1 cellular context compared by ENCODE assay signal in the genomic region with DNA sequence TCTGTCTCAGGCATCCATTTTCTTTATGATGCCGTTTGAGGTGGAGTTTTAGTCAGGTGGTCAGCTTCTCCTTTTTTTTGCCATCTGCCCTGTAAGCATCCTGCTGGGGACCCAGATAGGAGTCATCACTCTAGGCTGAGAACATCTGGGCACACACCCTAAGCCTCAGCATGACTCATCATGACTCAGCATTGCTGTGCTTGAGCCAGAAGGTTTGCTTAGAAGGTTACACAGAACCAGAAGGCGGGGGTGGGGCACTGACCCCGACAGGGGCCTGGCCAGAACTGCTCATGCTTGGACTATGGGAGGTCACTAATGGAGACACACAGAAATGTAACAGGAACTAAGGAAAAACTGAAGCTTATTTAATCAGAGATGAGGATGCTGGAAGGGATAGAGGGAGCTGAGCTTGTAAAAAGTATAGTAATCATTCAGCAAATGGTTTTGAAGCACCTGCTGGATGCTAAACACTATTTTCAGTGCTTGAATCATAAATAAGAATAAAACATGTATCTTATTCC.
A peak's percentile ranks its signal among the peaks of the same experiment; 100 is the strongest.
TF ChIP-seq lines count a peak whose summit lies in the region.

No MANE protein-coding gene starts in this region.

TF ChIP-seq in K562, 482 proteins besides CTCF, POLR2A, EP300 and RAD21 (continued from another document and continues in another):
- TF ChIP-seq, protein P1, sequence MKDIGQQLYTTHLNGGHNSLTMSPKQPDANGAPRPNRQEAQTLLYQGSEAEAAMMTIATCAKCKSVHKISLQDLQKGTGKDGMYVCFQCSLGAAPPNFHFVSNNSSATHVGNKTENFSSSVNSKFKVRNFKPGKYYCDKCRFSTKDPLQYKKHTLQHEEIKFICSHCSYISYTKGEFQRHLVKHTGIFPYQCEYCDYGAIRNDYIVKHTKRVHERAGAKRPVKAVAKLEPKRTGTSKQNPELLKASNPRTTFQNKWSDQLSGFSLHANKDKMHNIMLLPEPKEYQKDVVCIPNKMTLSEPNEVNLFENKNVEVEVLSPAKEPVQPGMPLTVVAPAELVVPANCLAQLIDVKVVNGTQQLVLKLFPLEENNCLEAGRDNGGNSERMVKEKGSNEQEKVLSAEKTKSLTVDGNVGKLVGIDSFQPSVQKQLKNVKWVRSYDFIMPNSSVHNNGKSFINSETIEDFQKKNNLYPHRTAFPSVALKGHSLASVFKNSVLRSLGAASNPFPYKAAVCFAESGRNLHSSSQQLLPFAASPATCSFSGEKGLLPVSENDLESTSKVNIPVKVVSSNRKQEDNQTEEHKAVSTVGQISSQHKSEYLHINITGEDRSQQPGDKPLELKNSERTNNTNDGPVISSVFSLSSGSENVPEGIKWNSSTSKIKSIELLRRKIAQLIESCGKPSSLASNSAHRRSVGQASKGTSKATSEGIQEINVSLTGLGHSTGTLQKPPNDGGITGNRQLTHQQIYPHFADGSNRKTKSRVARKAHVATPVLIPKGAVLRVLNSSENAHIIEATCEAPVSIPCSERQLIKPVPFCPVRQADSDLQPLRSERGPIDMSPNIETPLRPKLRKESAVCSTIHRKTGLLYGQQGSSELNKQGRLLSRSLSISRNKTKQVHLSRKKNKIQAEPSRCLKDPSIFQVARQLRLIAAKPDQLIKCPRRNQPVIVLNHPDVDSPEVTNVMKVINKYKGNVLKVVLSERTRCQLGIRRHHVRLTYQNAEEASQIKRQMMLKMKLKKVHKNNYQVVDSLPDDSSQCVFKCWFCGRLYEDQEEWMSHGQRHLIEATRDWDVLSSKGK (CRISPR knock-in tag; IDR thresholded peaks at IDR 0.05) = no peak
- no peak for TF ChIP-seq TCF7 (IDR thresholded peaks at IDR 0.05; ENCODE audit: borderline replicate concordance)
- no peak for TF ChIP-seq SMARCA5 (IDR thresholded peaks at IDR 0.05)
- no peak for TF ChIP-seq MLX (CRISPR knock-in tag; conservative IDR thresholded peaks at IDR 0.05)
- peak; percentile 82; the same call in 1 of the 2 replicates for TF ChIP-seq ZBTB7A (IDR thresholded peaks at IDR 0.05; ENCODE audit: borderline replicate concordance, control insufficient read depth, low read depth, low read length)
- TF ChIP-seq ZNF146 (CRISPR knock-in tag; IDR thresholded peaks at IDR 0.05; ENCODE audit: unreplicated experiment) = no peak
- peak; percentile 89 for TF ChIP-seq HIVEP1 (CRISPR knock-in tag; IDR thresholded peaks at IDR 0.05)
- TF ChIP-seq NFYB (IDR thresholded peaks at IDR 0.05; ENCODE audit: extremely low read depth, insufficient read length) = no peak
- TF ChIP-seq TARDBP (IDR thresholded peaks at IDR 0.05) = peak; percentile 45; the same call in 1 of the 2 replicates
- peak; percentile 49; the same call in 1 of the 2 replicates for TF ChIP-seq ZBTB33 (CRISPR knock-in tag; IDR thresholded peaks at IDR 0.05)
- peak; percentile 96 for TF ChIP-seq ATF7 (IDR thresholded peaks at IDR 0.05)
- TF ChIP-seq SRF (CRISPR knock-in tag; IDR thresholded peaks at IDR 0.05) = peak in 1 of 2 experiments; percentile 52; a peak in 1 of 4 replicates
- TF ChIP-seq, protein P2, sequence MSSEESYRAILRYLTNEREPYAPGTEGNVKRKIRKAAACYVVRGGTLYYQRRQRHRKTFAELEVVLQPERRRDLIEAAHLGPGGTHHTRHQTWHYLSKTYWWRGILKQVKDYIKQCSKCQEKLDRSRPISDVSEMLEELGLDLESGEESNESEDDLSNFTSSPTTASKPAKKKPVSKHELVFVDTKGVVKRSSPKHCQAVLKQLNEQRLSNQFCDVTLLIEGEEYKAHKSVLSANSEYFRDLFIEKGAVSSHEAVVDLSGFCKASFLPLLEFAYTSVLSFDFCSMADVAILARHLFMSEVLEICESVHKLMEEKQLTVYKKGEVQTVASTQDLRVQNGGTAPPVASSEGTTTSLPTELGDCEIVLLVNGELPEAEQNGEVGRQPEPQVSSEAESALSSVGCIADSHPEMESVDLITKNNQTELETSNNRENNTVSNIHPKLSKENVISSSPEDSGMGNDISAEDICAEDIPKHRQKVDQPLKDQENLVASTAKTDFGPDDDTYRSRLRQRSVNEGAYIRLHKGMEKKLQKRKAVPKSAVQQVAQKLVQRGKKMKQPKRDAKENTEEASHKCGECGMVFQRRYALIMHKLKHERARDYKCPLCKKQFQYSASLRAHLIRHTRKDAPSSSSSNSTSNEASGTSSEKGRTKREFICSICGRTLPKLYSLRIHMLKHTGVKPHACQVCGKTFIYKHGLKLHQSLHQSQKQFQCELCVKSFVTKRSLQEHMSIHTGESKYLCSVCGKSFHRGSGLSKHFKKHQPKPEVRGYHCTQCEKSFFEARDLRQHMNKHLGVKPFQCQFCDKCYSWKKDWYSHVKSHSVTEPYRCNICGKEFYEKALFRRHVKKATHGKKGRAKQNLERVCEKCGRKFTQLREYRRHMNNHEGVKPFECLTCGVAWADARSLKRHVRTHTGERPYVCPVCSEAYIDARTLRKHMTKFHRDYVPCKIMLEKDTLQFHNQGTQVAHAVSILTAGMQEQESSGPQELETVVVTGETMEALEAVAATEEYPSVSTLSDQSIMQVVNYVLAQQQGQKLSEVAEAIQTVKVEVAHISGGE (CRISPR knock-in tag; IDR thresholded peaks at IDR 0.05) = peak in 1 of 3 experiments; percentile 88; a peak in 2 of 6 replicates
- TF ChIP-seq ELF1 (tag; IDR thresholded peaks at IDR 0.05) = peak; percentile 54
- no peak for TF ChIP-seq POU5F1 (IDR thresholded peaks at IDR 0.05; ENCODE audit: borderline replicate concordance, low read depth, low read length, partially characterized antibody)
- peak; percentile 96 to 97 for TF ChIP-seq KDM1A (IDR thresholded peaks at IDR 0.05)
- TF ChIP-seq, protein P3, sequence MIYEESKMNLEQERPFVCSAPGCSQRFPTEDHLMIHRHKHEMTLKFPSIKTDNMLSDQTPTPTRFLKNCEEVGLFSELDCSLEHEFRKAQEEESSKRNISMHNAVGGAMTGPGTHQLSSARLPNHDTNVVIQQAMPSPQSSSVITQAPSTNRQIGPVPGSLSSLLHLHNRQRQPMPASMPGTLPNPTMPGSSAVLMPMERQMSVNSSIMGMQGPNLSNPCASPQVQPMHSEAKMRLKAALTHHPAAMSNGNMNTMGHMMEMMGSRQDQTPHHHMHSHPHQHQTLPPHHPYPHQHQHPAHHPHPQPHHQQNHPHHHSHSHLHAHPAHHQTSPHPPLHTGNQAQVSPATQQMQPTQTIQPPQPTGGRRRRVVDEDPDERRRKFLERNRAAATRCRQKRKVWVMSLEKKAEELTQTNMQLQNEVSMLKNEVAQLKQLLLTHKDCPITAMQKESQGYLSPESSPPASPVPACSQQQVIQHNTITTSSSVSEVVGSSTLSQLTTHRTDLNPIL (CRISPR knock-in tag; IDR thresholded peaks at IDR 0.05) = no peak; the same call in 1 of the 2 replicates
- peak; percentile 85 to 98; a peak in 3 of 4 replicates for TF ChIP-seq RCOR1 (IDR thresholded peaks at IDR 0.05; ENCODE audit: borderline replicate concordance in 1 of 2, low read depth in 2 of 2, low read length in 2 of 2)
- no peak for TF ChIP-seq POLR2AphosphoS2 (IDR thresholded peaks at IDR 0.05; ENCODE audit: low read length)
- peak; percentile 100 for TF ChIP-seq JUNB (CRISPR knock-in tag; conservative IDR thresholded peaks at IDR 0.05)
- 0 out of 2 replicates have a peak, but pooled peaks have one; percentile 76 for TF ChIP-seq ZNF41 (CRISPR knock-in tag; conservative IDR thresholded peaks at IDR 0.05)
- TF ChIP-seq MTA3 (IDR thresholded peaks at IDR 0.05; ENCODE audit: borderline replicate concordance) = peak; percentile 86
- TF ChIP-seq ZNF3 (CRISPR knock-in tag; IDR thresholded peaks at IDR 0.05) = no peak
- no peak for TF ChIP-seq PTRF (tag; IDR thresholded peaks at IDR 0.05)
- TF ChIP-seq ZNF449 (CRISPR knock-in tag; IDR thresholded peaks at IDR 0.05) = peak; percentile 80
- TF ChIP-seq KDM2B (CRISPR knock-in tag; IDR thresholded peaks at IDR 0.05) = no peak
- TF ChIP-seq ARNT (IDR thresholded peaks at IDR 0.05) = peak; percentile 96
- TF ChIP-seq, protein P4, sequence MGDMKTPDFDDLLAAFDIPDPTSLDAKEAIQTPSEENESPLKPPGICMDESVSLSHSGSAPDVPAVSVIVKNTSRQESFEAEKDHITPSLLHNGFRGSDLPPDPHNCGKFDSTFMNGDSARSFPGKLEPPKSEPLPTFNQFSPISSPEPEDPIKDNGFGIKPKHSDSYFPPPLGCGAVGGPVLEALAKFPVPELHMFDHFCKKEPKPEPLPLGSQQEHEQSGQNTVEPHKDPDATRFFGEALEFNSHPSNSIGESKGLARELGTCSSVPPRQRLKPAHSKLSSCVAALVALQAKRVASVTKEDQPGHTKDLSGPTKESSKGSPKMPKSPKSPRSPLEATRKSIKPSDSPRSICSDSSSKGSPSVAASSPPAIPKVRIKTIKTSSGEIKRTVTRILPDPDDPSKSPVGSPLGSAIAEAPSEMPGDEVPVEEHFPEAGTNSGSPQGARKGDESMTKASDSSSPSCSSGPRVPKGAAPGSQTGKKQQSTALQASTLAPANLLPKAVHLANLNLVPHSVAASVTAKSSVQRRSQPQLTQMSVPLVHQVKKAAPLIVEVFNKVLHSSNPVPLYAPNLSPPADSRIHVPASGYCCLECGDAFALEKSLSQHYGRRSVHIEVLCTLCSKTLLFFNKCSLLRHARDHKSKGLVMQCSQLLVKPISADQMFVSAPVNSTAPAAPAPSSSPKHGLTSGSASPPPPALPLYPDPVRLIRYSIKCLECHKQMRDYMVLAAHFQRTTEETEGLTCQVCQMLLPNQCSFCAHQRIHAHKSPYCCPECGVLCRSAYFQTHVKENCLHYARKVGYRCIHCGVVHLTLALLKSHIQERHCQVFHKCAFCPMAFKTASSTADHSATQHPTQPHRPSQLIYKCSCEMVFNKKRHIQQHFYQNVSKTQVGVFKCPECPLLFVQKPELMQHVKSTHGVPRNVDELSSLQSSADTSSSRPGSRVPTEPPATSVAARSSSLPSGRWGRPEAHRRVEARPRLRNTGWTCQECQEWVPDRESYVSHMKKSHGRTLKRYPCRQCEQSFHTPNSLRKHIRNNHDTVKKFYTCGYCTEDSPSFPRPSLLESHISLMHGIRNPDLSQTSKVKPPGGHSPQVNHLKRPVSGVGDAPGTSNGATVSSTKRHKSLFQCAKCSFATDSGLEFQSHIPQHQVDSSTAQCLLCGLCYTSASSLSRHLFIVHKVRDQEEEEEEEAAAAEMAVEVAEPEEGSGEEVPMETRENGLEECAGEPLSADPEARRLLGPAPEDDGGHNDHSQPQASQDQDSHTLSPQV (IDR thresholded peaks at IDR 0.05) = peak; percentile 98
- TF ChIP-seq L3MBTL2 (IDR thresholded peaks at IDR 0.05) = peak; percentile 59
- TF ChIP-seq TCFL5 (CRISPR knock-in tag; conservative IDR thresholded peaks at IDR 0.05) = peak; percentile 80; the same call in 1 of the 2 replicates
- peak; percentile 88 for TF ChIP-seq MEIS2 (IDR thresholded peaks at IDR 0.05; ENCODE audit: partially characterized antibody)
- no peak for TF ChIP-seq PCBP2 (IDR thresholded peaks at IDR 0.05; ENCODE audit: low read depth, low read length, poor library complexity, severe bottlenecking)
- TF ChIP-seq E2F3 (CRISPR knock-in tag; IDR thresholded peaks at IDR 0.05) = peak; percentile 29; the same call in 1 of the 2 replicates
- TF ChIP-seq, protein P5, sequence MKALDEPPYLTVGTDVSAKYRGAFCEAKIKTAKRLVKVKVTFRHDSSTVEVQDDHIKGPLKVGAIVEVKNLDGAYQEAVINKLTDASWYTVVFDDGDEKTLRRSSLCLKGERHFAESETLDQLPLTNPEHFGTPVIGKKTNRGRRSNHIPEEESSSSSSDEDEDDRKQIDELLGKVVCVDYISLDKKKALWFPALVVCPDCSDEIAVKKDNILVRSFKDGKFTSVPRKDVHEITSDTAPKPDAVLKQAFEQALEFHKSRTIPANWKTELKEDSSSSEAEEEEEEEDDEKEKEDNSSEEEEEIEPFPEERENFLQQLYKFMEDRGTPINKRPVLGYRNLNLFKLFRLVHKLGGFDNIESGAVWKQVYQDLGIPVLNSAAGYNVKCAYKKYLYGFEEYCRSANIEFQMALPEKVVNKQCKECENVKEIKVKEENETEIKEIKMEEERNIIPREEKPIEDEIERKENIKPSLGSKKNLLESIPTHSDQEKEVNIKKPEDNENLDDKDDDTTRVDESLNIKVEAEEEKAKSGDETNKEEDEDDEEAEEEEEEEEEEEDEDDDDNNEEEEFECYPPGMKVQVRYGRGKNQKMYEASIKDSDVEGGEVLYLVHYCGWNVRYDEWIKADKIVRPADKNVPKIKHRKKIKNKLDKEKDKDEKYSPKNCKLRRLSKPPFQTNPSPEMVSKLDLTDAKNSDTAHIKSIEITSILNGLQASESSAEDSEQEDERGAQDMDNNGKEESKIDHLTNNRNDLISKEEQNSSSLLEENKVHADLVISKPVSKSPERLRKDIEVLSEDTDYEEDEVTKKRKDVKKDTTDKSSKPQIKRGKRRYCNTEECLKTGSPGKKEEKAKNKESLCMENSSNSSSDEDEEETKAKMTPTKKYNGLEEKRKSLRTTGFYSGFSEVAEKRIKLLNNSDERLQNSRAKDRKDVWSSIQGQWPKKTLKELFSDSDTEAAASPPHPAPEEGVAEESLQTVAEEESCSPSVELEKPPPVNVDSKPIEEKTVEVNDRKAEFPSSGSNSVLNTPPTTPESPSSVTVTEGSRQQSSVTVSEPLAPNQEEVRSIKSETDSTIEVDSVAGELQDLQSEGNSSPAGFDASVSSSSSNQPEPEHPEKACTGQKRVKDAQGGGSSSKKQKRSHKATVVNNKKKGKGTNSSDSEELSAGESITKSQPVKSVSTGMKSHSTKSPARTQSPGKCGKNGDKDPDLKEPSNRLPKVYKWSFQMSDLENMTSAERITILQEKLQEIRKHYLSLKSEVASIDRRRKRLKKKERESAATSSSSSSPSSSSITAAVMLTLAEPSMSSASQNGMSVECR (CRISPR knock-in tag; IDR thresholded peaks at IDR 0.05) = no peak
- peak; percentile 99 for TF ChIP-seq MAFK (IDR thresholded peaks at IDR 0.05; ENCODE audit: low read length)
